In genomic region chr14:80465541-80466220, GRCh38 we compare ENCODE assay signal across 1 cellular context.
TF ChIP-seq lines count a peak whose summit lies in the region.

No MANE protein-coding gene starts in this region.

TF ChIP-seq in GM23338, 12 proteins besides CTCF, POLR2A, EP300 and RAD21 (continued from another document):
- TF ChIP-seq, protein P1, sequence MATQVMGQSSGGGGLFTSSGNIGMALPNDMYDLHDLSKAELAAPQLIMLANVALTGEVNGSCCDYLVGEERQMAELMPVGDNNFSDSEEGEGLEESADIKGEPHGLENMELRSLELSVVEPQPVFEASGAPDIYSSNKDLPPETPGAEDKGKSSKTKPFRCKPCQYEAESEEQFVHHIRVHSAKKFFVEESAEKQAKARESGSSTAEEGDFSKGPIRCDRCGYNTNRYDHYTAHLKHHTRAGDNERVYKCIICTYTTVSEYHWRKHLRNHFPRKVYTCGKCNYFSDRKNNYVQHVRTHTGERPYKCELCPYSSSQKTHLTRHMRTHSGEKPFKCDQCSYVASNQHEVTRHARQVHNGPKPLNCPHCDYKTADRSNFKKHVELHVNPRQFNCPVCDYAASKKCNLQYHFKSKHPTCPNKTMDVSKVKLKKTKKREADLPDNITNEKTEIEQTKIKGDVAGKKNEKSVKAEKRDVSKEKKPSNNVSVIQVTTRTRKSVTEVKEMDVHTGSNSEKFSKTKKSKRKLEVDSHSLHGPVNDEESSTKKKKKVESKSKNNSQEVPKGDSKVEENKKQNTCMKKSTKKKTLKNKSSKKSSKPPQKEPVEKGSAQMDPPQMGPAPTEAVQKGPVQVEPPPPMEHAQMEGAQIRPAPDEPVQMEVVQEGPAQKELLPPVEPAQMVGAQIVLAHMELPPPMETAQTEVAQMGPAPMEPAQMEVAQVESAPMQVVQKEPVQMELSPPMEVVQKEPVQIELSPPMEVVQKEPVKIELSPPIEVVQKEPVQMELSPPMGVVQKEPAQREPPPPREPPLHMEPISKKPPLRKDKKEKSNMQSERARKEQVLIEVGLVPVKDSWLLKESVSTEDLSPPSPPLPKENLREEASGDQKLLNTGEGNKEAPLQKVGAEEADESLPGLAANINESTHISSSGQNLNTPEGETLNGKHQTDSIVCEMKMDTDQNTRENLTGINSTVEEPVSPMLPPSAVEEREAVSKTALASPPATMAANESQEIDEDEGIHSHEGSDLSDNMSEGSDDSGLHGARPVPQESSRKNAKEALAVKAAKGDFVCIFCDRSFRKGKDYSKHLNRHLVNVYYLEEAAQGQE (IDR thresholded peaks at IDR 0.05; ENCODE audit: unreplicated experiment), result no peak
- no peak for TF ChIP-seq EZH2 (IDR thresholded peaks at IDR 0.05; ENCODE audit: low read depth, unreplicated experiment)
- TF ChIP-seq STAT1 (IDR thresholded peaks at IDR 0.05; ENCODE audit: unreplicated experiment), result no peak
- no peak for TF ChIP-seq ZNF331 (CRISPR knock-in tag; IDR thresholded peaks at IDR 0.05; ENCODE audit: low read depth)
- no peak for TF ChIP-seq ETS1 (IDR thresholded peaks at IDR 0.05)
- TF ChIP-seq CREB1 (CRISPR knock-in tag; IDR thresholded peaks at IDR 0.05; ENCODE audit: low read depth), result no peak
